In genomic region chr1:201834621-201835020, GRCh38 we compare ENCODE assay signal across 15 cellular contexts. TPM values are rescaled to one million over a fixed set of nuclear protein-coding genes. Genes with fewer than 3 reads are reported as not detected.
DNase-seq lines count a peak whose midpoint lies in the region; ATAC-seq and TF ChIP-seq lines count a peak whose summit lies in the region.
"Had no signal": no experiment of that assay in that cellular context is flagged by ENCODE, and none has a peak within 500 bp of the region (broad histone marks: within the 10 kb centered on the region; RNA-seq: fewer than 3 reads in every experiment).

No MANE protein-coding gene starts in this region.

- no peak overlapping the region for H2AFZ ChIP-seq in DND-41 (ENCODE audit: low read depth, low read length)

- no peak for TF ChIP-seq CTCF in DND-41 (IDR thresholded peaks at IDR 0.05; ENCODE audit: borderline replicate concordance, extremely low read depth, low read length, poor library complexity, severe bottlenecking)
- no peak for TF ChIP-seq CTCF in esophagus muscularis mucosa (IDR thresholded peaks at IDR 0.05)

- peak overlapping the region; percentile 71 for H3K4me2 ChIP-seq in BLaER1
- 0 out of 2 replicates have a peak overlapping the region, but pooled peaks have one; percentile 7 for H3K4me2 ChIP-seq in DND-41 (ENCODE audit: insufficient read depth, low read length)

- H4K20me1 ChIP-seq in BLaER1 (peaks cover 100% of the 10 kb centered on the region), DND-41 (ENCODE audit: insufficient read depth, low read length) (peaks cover 77% of the 10 kb centered on the region)

- intact Hi-C loops in esophagus muscularis mucosa (cut with DNase I), result no loop called here

- ATAC-seq in DND-41 (ENCODE audit: insufficient read depth, low read depth), result no peak
- no peak for ATAC-seq in stimulated activated effector memory CD8-positive, alpha-beta T cell treated with anti-CD3 and anti-CD28 coated beads, Interleukin-12 subunit alpha, Interleukin-12 subunit beta, amount 100 ng/mL, for 72 hours
- no peak for ATAC-seq in GM18517 (IDR thresholded peaks at IDR 0.05; ENCODE audit: unreplicated experiment)
- ATAC-seq in GM18907 (IDR thresholded peaks at IDR 0.05; ENCODE audit: unreplicated experiment), result no peak
- ATAC-seq: HCT116 had no signal

- H3K36me3 Mint-ChIP-seq in stimulated activated effector memory CD8-positive, alpha-beta T cell treated with anti-CD3 and anti-CD28 coated beads, Interleukin-12 subunit alpha, Interleukin-12 subunit beta, amount 100 ng/mL, for 72 hours, result peaks cover 73% of the 10 kb centered on the region

- no peak overlapping the region for H3K4me3 ChIP-seq in BLaER1
- H3K4me3 ChIP-seq in DND-41 (ENCODE audit: low read depth in 1 of 2, low read length in 2 of 2), result no peak overlapping the region
- no peak overlapping the region for H3K4me3 ChIP-seq in esophagus muscularis mucosa
- H3K4me3 ChIP-seq in HAP-1, result no peak overlapping the region

- H3K4me1 Mint-ChIP-seq in stimulated activated effector memory CD8-positive, alpha-beta T cell treated with anti-CD3 and anti-CD28 coated beads, Interleukin-12 subunit alpha, Interleukin-12 subunit beta, amount 100 ng/mL, for 72 hours, result peaks cover 34% of the 10 kb centered on the region

- H3K27me3 ChIP-seq in BLaER1 (no peaks in the 10 kb centered on the region), DND-41 (ENCODE audit: insufficient read depth, low read length, poor library complexity) (no peaks in the 10 kb centered on the region), esophagus muscularis mucosa (no peaks in the 10 kb centered on the region), HAP-1 (ENCODE audit: low read depth) (no peaks in the 10 kb centered on the region)

- H3K9me3 ChIP-seq in BLaER1, result no peaks in the 10 kb centered on the region
- no peaks in the 10 kb centered on the region for H3K9me3 ChIP-seq in DND-41 (ENCODE audit: insufficient read depth, low read length, severe bottlenecking)
- H3K9me3 ChIP-seq in esophagus muscularis mucosa, result no peaks in the 10 kb centered on the region
- no peaks in the 10 kb centered on the region for H3K9me3 ChIP-seq in HAP-1
- H3K9me3 ChIP-seq: Caco-2 had no signal

- TF ChIP-seq POLR2A in esophagus muscularis mucosa (IDR thresholded peaks at IDR 0.05; ENCODE audit: low read depth), result no peak

- DNase-seq in DND-41, result no peak
- peak; percentile 42 for DNase-seq in esophagus muscularis mucosa (ENCODE audit: extremely low spot score)
- DNase-seq in stimulated activated effector memory CD8-positive, alpha-beta T cell treated with anti-CD3 and anti-CD28 coated beads, Interleukin-12 subunit alpha, Interleukin-12 subunit beta, amount 100 ng/mL, for 72 hours (ENCODE audit: low spot score in 2 of 2), result no peak
- DNase-seq in HAP-1 (ENCODE audit: low spot score in 2 of 2), result no peak
- DNase-seq: Caco-2; CD8-positive, alpha-beta memory T cell; GF-D8; IMR-90; KBM-7 had no signal

- H3K4me1 ChIP-seq in BLaER1 (peaks cover 79% of the 10 kb centered on the region), DND-41 (ENCODE audit: insufficient read depth, low read length) (peaks cover 28% of the 10 kb centered on the region), esophagus muscularis mucosa (peaks cover 13 to 57% (median 45%) of the 10 kb centered on the region in 4 donors), HAP-1 (peaks cover 14% of the 10 kb centered on the region)

- no peak overlapping the region for H3K27ac ChIP-seq in BLaER1
- H3K27ac ChIP-seq in DND-41 (ENCODE audit: low read length), result no peak overlapping the region
- no peak overlapping the region for H3K27ac ChIP-seq in esophagus muscularis mucosa (replicated peaks in 1 of 4)

- H3K36me3 ChIP-seq in BLaER1 (peaks cover 46% of the 10 kb centered on the region), DND-41 (ENCODE audit: insufficient read depth, low read length) (peaks cover 46% of the 10 kb centered on the region), esophagus muscularis mucosa (peaks cover 0 to 9% (median 4%) of the 10 kb centered on the region in 4 donors), HAP-1 (replicated peaks) (peaks cover 10% of the 10 kb centered on the region)

- TF ChIP-seq EP300 in esophagus muscularis mucosa (IDR thresholded peaks at IDR 0.05), result no peak

- H3K9ac ChIP-seq in BLaER1, result 0 out of 2 replicates have a peak overlapping the region, but pooled peaks have one; percentile 9
- H3K9ac ChIP-seq in DND-41 (ENCODE audit: low read depth, low read length), result no peak overlapping the region

- 97% methylated on average over 5 of the region's 5 CpGs for WGBS in esophagus muscularis mucosa

- in situ Hi-C loops in HAP-1 (cut with MboI; ENCODE audit: low sequenced_read_pairs), result no loop called here

- H3K79me2 ChIP-seq in DND-41 (ENCODE audit: insufficient read depth, low read length), result peaks cover 98% of the 10 kb centered on the region

- H3K9me3 Mint-ChIP-seq in stimulated activated effector memory CD8-positive, alpha-beta T cell treated with anti-CD3 and anti-CD28 coated beads, Interleukin-12 subunit alpha, Interleukin-12 subunit beta, amount 100 ng/mL, for 72 hours, result no peaks in the 10 kb centered on the region
- H3K9me3 Mint-ChIP-seq: CD8-positive, alpha-beta memory T cell had no signal

- H3K4me3 Mint-ChIP-seq in stimulated activated effector memory CD8-positive, alpha-beta T cell treated with anti-CD3 and anti-CD28 coated beads, Interleukin-12 subunit alpha, Interleukin-12 subunit beta, amount 100 ng/mL, for 72 hours, result no peak overlapping the region
- H3K4me3 Mint-ChIP-seq: B cell, CD14-positive monocyte had no signal

- H3K27ac Mint-ChIP-seq in stimulated activated effector memory CD8-positive, alpha-beta T cell treated with anti-CD3 and anti-CD28 coated beads, Interleukin-12 subunit alpha, Interleukin-12 subunit beta, amount 100 ng/mL, for 72 hours, result peak overlapping the region; percentile 35
- H3K27ac Mint-ChIP-seq: B cell; CD8-positive, alpha-beta memory T cell had no signal

RNA-seq across cellular contexts. Expression of gene IPO9, which starts 5.7 kb away (rescaled TPM):
- 10 to 100 TPM; 17.4 to 31.8 (median 23.1) TPM for total RNA-seq in esophagus muscularis mucosa

RNA-seq across cellular contexts. Expression of gene SHISA4, which starts 54.1 kb away (rescaled TPM):
- 10 to 100 TPM; 20.3 to 31.0 (median 28.5) TPM for total RNA-seq in esophagus muscularis mucosa
- total RNA-seq: B cell had no signal
